16 cellular contexts compared by ENCODE assay signal in genomic region chr7:134016942-134017303, GRCh38.
DNase-seq lines count a peak whose midpoint lies in the region; ATAC-seq and TF ChIP-seq lines count a peak whose summit lies in the region.
"Had no signal": no experiment of that assay in that cellular context is flagged by ENCODE, and none has a peak within 500 bp of the region (broad histone marks: within the 10 kb centered on the region; RNA-seq: fewer than 3 reads in every experiment).

No MANE protein-coding gene starts in this region.

- DNase-seq in Calu3 (no peak), OCI-LY7 (ENCODE audit: low spot score) (no peak), G401 (ENCODE audit: low spot score) (no peak), hypothalamus (lab: John Stamatoyannopoulos, UW) (no peak)
- DNase-seq in activated T-cell treated with anti-CD3 and anti-CD28 coated beads, Interleukin-2, amount 50 U/mL, for 24 hours = no peak
- DNase-seq: AML-193, GOT3, NCI-H1417 treated with DMSO at 0.1 percent for 48 hours, T-helper 1 cell had no signal

- H3K9me3 ChIP-seq in OCI-LY7 (ENCODE audit: low read length) = no peaks in the 10 kb centered on the region
- H3K9me3 ChIP-seq: Caco-2 had no signal

- CTCF ChIA-PET in Calu3 (lab: Charles Lee) = no interaction called here
- CTCF ChIA-PET in OCI-LY7 (lab: Charles Lee; ENCODE audit: unreplicated experiment) = no interaction called here

- H3K9me3 Mint-ChIP-seq in Calu3 (ENCODE audit: low read depth, unreplicated experiment) (no peaks in the 10 kb centered on the region), brain (peaks cover 0 to 3% (median 0%) of the 10 kb centered on the region in 5 experiments)
- no peaks in the 10 kb centered on the region for H3K9me3 Mint-ChIP-seq in activated T-cell treated with anti-CD3 and anti-CD28 coated beads, Interleukin-2, amount 50 U/mL, for 24 hours

- H3K36me3 Mint-ChIP-seq in Calu3 (ENCODE audit: insufficient read depth, unreplicated experiment) = no peaks in the 10 kb centered on the region
- peaks cover 7% of the 10 kb centered on the region for H3K36me3 Mint-ChIP-seq in brain
- no peaks in the 10 kb centered on the region for H3K36me3 Mint-ChIP-seq in activated T-cell treated with anti-CD3 and anti-CD28 coated beads, Interleukin-2, amount 50 U/mL, for 24 hours (ENCODE audit: low read depth)

- TF ChIP-seq CTCF in 22Rv1 (IDR thresholded peaks at IDR 0.05) (peak; percentile 72), Calu3 (IDR thresholded peaks at IDR 0.05; ENCODE audit: unreplicated experiment) (peak; percentile 8), OCI-LY7 (conservative IDR thresholded peaks at IDR 0.05; ENCODE audit: low read length) (peak; percentile 35; the same call in 1 of the 2 replicates), brain (conservative IDR thresholded peaks at IDR 0.05) (peak; percentile 4 to 51)

- H3K27ac Mint-ChIP-seq in Calu3 (ENCODE audit: unreplicated experiment) (no peak overlapping the region), brain (peak overlapping the region in 3 of 5 experiments; percentile 16 to 67 (median 61))
- no peak overlapping the region for H3K27ac Mint-ChIP-seq in activated T-cell treated with anti-CD3 and anti-CD28 coated beads, Interleukin-2, amount 50 U/mL, for 24 hours
- H3K27ac Mint-ChIP-seq: IgD-negative memory B cell had no signal

- POLR2A ChIA-PET in OCI-LY7 (lab: Charles Lee) = interaction anchor here (0.7 kb wide), 1 partner anchor 935 kb away, joined by 3 read pairs; the partner anchor contains the start of gene CHCHD3

- H4K20me1 ChIP-seq in OCI-LY7 (ENCODE audit: insufficient read depth, low read length) = no peaks in the 10 kb centered on the region

- no peaks in the 10 kb centered on the region for H3K79me2 ChIP-seq in OCI-LY7 (ENCODE audit: insufficient read depth, low read depth, low read length)

- no peak overlapping the region for H3K4me3 Mint-ChIP-seq in Calu3 (ENCODE audit: low read depth, unreplicated experiment)
- H3K4me3 Mint-ChIP-seq in brain = no peak overlapping the region
- no peak overlapping the region for H3K4me3 Mint-ChIP-seq in activated T-cell treated with anti-CD3 and anti-CD28 coated beads, Interleukin-2, amount 50 U/mL, for 24 hours
- H3K4me3 Mint-ChIP-seq: IgD-negative memory B cell had no signal

- H3K4me1 Mint-ChIP-seq in Calu3 (ENCODE audit: low read depth, unreplicated experiment) (peaks cover 8% of the 10 kb centered on the region), brain (peaks cover 48% of the 10 kb centered on the region)
- no peaks in the 10 kb centered on the region for H3K4me1 Mint-ChIP-seq in activated T-cell treated with anti-CD3 and anti-CD28 coated beads, Interleukin-2, amount 50 U/mL, for 24 hours (ENCODE audit: low read depth)

- intact Hi-C loops in Calu3 (cut with micrococcal nuclease; ENCODE audit: unreplicated experiment) = loop anchor here (10.0 kb wide), 1 partner anchor 408 kb away; no protein-coding TSS in a partner anchor
- intact Hi-C loops in OCI-LY7 (cut with micrococcal nuclease; ENCODE audit: unreplicated experiment) = loop anchor here (1.0 to 5.0 kb wide), 2 partner anchors 67 to 310 kb away; no protein-coding TSS in a partner anchor

- H3K27me3 Mint-ChIP-seq in Calu3 (ENCODE audit: unreplicated experiment) = no peaks in the 10 kb centered on the region
- no peaks in the 10 kb centered on the region for H3K27me3 Mint-ChIP-seq in brain
- no peaks in the 10 kb centered on the region for H3K27me3 Mint-ChIP-seq in activated T-cell treated with anti-CD3 and anti-CD28 coated beads, Interleukin-2, amount 50 U/mL, for 24 hours
- H3K27me3 Mint-ChIP-seq: IgD-negative memory B cell had no signal

- no peaks in the 10 kb centered on the region for H3K36me3 ChIP-seq in OCI-LY7 (ENCODE audit: insufficient read depth, low read length)

- H3K4me2 ChIP-seq in OCI-LY7 (ENCODE audit: low read length) = no peak overlapping the region

- no TSS peak for BruUV-seq in Calu3 (replicated peaks; lab: Mats Ljungman, UMichigan)
- no TSS peak for BruUV-seq in OCI-LY7 (replicated peaks; lab: Mats Ljungman, UMichigan)

- no peak overlapping the region for H3K4me3 ChIP-seq in OCI-LY7 (ENCODE audit: low read depth, low read length, poor library complexity, severe bottlenecking)
- H3K4me3 ChIP-seq: SK-N-MC had no signal

- in situ Hi-C loops in G401 (cut with HindIII; ENCODE audit: low sequenced_read_pairs) = no loop called here

- no peaks in the 10 kb centered on the region for H3K9me2 ChIP-seq in OCI-LY7 (ENCODE audit: insufficient read depth, low read length)

- H2AFZ ChIP-seq in OCI-LY7 (ENCODE audit: low read length) = no peak overlapping the region

- H3K4me1 ChIP-seq in OCI-LY7 (ENCODE audit: insufficient read depth, low read length, poor library complexity, severe bottlenecking) = no peaks in the 10 kb centered on the region

- no peak overlapping the region for H3K27ac ChIP-seq in 22Rv1
- H3K27ac ChIP-seq in OCI-LY7 (ENCODE audit: low read depth, low read length, poor library complexity, severe bottlenecking) = no peak overlapping the region
- H3K27ac ChIP-seq: SK-N-MC had no signal

- no peak for ATAC-seq in GM18907 (IDR thresholded peaks at IDR 0.05; ENCODE audit: unreplicated experiment)
- ATAC-seq: Right ventricle myocardium inferior had no signal

Comparison
In these comparisons a context has a peak if more than half of its experiments do, and no peak if none do; other contexts are left out.
1. CTCF ChIP-seq: peak in every context shown above with its lines; median percentile 72 in 22Rv1; 35 in OCI-LY7; 28 in brain; 8 in Calu3.
2. H3K27ac Mint-ChIP-seq: peak in brain (3 of 5); none in Calu3 (single experiment) and activated T-cell treated with anti-CD3 and anti-CD28 coated beads, Interleukin-2, amount 50 U/mL, for 24 hours (single experiment).